18 cellular contexts compared by ENCODE assay signal in the genomic region with DNA sequence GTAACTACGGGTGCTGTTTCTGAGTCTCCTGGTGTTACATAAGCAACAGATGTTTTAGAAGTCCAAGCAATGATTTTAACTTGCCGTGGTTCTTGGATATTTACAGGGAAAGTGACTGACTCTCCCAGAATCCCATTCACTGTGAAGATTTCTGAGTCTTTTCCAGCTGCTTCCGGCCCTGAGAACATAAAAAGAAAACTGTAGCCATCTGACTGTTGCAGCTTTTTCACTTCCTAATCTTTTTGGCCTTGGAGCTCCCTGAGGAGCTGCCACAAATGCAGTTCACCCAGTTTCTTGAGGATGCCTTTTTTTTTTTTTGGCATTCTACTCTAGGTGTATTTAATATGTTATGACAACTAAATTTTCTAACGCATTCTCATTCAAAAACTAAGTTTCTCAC. TPM values are rescaled to one million over a fixed set of nuclear protein-coding genes. Genes with fewer than 3 reads are reported as not detected.
A peak's percentile ranks its signal among the peaks of the same experiment; 100 is the strongest.
DNase-seq lines count a peak whose midpoint lies in the region; ATAC-seq and FAIRE-seq lines count a peak whose summit lies in the region.
"Had no signal": no experiment of that assay in that cellular context is flagged by ENCODE, and none has a peak within 500 bp of the region (broad histone marks: within the 10 kb centered on the region; RNA-seq: fewer than 3 reads in every experiment).

No MANE protein-coding gene starts in this region.

- H3K4me1 Mint-ChIP-seq in activated CD4-positive, alpha-beta T cell treated with anti-CD3 and anti-CD28 coated beads, Interleukin-2, amount 10 ng/mL, durations not matched to agents 24 days and 14 days = peaks cover 71% of the 10 kb centered on the region
- peaks cover 96% of the 10 kb centered on the region for H3K4me1 Mint-ChIP-seq in activated naive CD8-positive, alpha-beta T cell (ENCODE audit: low read depth)

- H3K27ac Mint-ChIP-seq in activated CD4-positive, alpha-beta T cell treated with anti-CD3 and anti-CD28 coated beads, Interleukin-2, amount 10 ng/mL, durations not matched to agents 24 days and 14 days = peak overlapping the region; percentile 59
- H3K27ac Mint-ChIP-seq in activated naive CD8-positive, alpha-beta T cell = peak overlapping the region; percentile 98

- intact Hi-C loops in activated CD4-positive, alpha-beta T cell treated with anti-CD3 and anti-CD28 coated beads, Interleukin-2, amount 10 ng/mL, durations not matched to agents 24 days and 14 days (cut with micrococcal nuclease) = no loop called here

- H3K27me3 Mint-ChIP-seq in activated CD4-positive, alpha-beta T cell treated with anti-CD3 and anti-CD28 coated beads, Interleukin-2, amount 10 ng/mL, durations not matched to agents 24 days and 14 days = no peaks in the 10 kb centered on the region
- H3K27me3 Mint-ChIP-seq in activated naive CD8-positive, alpha-beta T cell = no peaks in the 10 kb centered on the region

- FAIRE-seq in GM19239 (lab: Jason Lieb, UNC) = no peak
- FAIRE-seq: A549, H1 had no signal

- H3K4me3 Mint-ChIP-seq in activated CD4-positive, alpha-beta T cell treated with anti-CD3 and anti-CD28 coated beads, Interleukin-2, amount 10 ng/mL, durations not matched to agents 24 days and 14 days = no peak overlapping the region
- H3K4me3 Mint-ChIP-seq in activated naive CD8-positive, alpha-beta T cell = peak overlapping the region; percentile 51

- no peak for DNase-seq in activated CD4-positive, alpha-beta T cell treated with anti-CD3 and anti-CD28 coated beads, Interleukin-2, amount 10 ng/mL, durations not matched to agents 24 days and 14 days
- DNase-seq in activated CD4-positive, alpha-beta T cell treated with anti-CD3 and anti-CD28 coated beads for 1 hour = no peak
- DNase-seq in pons (ENCODE audit: low spot score) (peak; percentile 49), GM19239 (ENCODE audit: insufficient read length, low spot score) (no peak), GM03348 (ENCODE audit: low spot score) (no peak)
- DNase-seq: activated CD4-positive, alpha-beta T cell treated with anti-CD3 and anti-CD28 coated beads for 48 hours; EL; foreskin melanocyte; Karpas-422; NCI-H1694; NCI-H446; SHP77 treated with DMSO at 0.1 percent for 48 hours had no signal

- peak overlapping the region; percentile 96 for H3K27ac ChIP-seq in KOPT-K1 (ENCODE audit: low read depth, low read length, poor library complexity, severe bottlenecking)
- H3K27ac ChIP-seq: A549, parathyroid adenoma had no signal

- peaks cover 20% of the 10 kb centered on the region for H3K9me3 ChIP-seq in KOPT-K1 (ENCODE audit: insufficient read depth, low read length, poor library complexity, severe bottlenecking)

- no peak for ATAC-seq in GM19397 (IDR thresholded peaks at IDR 0.05; ENCODE audit: unreplicated experiment)
- ATAC-seq: A549 had no signal

- peaks cover 22% of the 10 kb centered on the region for H3K36me3 ChIP-seq in KOPT-K1 (ENCODE audit: insufficient read depth, low read length)

- peaks cover 22% of the 10 kb centered on the region for H3K9me3 Mint-ChIP-seq in activated CD4-positive, alpha-beta T cell treated with anti-CD3 and anti-CD28 coated beads, Interleukin-2, amount 10 ng/mL, durations not matched to agents 24 days and 14 days
- H3K9me3 Mint-ChIP-seq in activated naive CD8-positive, alpha-beta T cell (ENCODE audit: low read depth) = no peaks in the 10 kb centered on the region

- peaks cover 56% of the 10 kb centered on the region for H3K36me3 Mint-ChIP-seq in activated CD4-positive, alpha-beta T cell treated with anti-CD3 and anti-CD28 coated beads, Interleukin-2, amount 10 ng/mL, durations not matched to agents 24 days and 14 days (ENCODE audit: low read depth)
- peaks cover 27% of the 10 kb centered on the region for H3K36me3 Mint-ChIP-seq in activated naive CD8-positive, alpha-beta T cell

RNA-seq across cellular contexts. Expression of gene CD84, which starts 13.7 kb away (rescaled TPM):
- 17.3 and 17.7 TPM in 2 replicates for total RNA-seq in activated CD4-positive, alpha-beta T cell treated with anti-CD3 and anti-CD28 coated beads, Interleukin-2, amount 10 ng/mL, durations not matched to agents 24 days and 14 days
- total RNA-seq: H1 had no signal

RNA-seq across cellular contexts. Expression of gene SLAMF6, which starts 42.5 kb away (rescaled TPM):
- 53.8 and 55.4 TPM in 2 replicates for total RNA-seq in activated CD4-positive, alpha-beta T cell treated with anti-CD3 and anti-CD28 coated beads, Interleukin-2, amount 10 ng/mL, durations not matched to agents 24 days and 14 days
- total RNA-seq: H1 had no signal
